Comparison of ENCODE assay signal across 24 cellular contexts in the genomic region with DNA sequence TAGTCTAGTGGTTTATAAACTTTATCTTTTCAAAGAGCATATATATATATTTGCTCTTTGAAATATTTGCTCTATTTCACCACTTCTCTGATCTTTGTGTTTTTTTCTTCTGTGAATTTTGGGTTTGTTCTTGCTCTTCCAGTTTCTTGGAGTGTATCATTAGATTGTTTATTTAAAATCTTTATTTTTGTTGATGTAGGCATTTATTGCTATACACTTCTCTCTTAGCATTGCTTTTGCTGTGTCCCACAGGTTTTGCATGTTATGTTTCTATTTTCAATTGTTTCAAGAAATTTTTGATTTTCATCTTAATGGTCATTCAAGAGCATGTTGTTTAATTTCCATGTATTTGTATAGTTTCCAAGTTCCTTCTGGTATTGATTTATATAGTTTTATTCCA.
DNase-seq lines count a peak whose midpoint lies in the region; ATAC-seq, FAIRE-seq and TF ChIP-seq lines count a peak whose summit lies in the region.
"Had no signal": no experiment of that assay in that cellular context is flagged by ENCODE, and none has a peak within 500 bp of the region (broad histone marks: within the 10 kb centered on the region; RNA-seq: fewer than 3 reads in every experiment).

No MANE protein-coding gene starts in this region.

- H3K27me3 ChIP-seq in HepG2 (ENCODE audit: control insufficient read depth in 1 of 2, insufficient read depth in 2 of 2, low read length in 2 of 2) = no peaks in the 10 kb centered on the region
- H3K27me3 ChIP-seq in right lobe of liver = no peaks in the 10 kb centered on the region
- H3K27me3 ChIP-seq in K562 (ENCODE audit: control insufficient read depth in 2 of 2, insufficient read depth in 2 of 2, low read length in 2 of 2) = no peaks in the 10 kb centered on the region
- H3K27me3 ChIP-seq: BLaER1 had no signal

- H3K9me1 ChIP-seq in K562 (ENCODE audit: control insufficient read depth, insufficient read depth, low read length) = no peaks in the 10 kb centered on the region

- ATAC-seq in HepG2 (no peak), right lobe of liver (no peak), K562 (no peak)
- ATAC-seq: GM12878 had no signal

- H3K36me3 ChIP-seq in HepG2 (replicated peaks in 1 of 2; ENCODE audit: control insufficient read depth in 1 of 2, insufficient read depth in 2 of 2, low read length in 2 of 2) = no peaks in the 10 kb centered on the region
- no peaks in the 10 kb centered on the region for H3K36me3 ChIP-seq in right lobe of liver
- no peaks in the 10 kb centered on the region for H3K36me3 ChIP-seq in K562 (ENCODE audit: control insufficient read depth, insufficient read depth, low read length)
- H3K36me3 ChIP-seq: BE2C, BLaER1 had no signal

- no peak overlapping the region for H2AFZ ChIP-seq in HepG2 (ENCODE audit: low read length)
- H2AFZ ChIP-seq in K562 (ENCODE audit: low read depth, low read length) = no peak overlapping the region

- no peak overlapping the region for H3K4me2 ChIP-seq in HepG2 (ENCODE audit: low read depth, low read length)
- no peak overlapping the region for H3K4me2 ChIP-seq in K562 (ENCODE audit: insufficient read depth, low read length)
- H3K4me2 ChIP-seq: BLaER1 had no signal

- H4K20me1 ChIP-seq in HepG2 (ENCODE audit: insufficient read depth, low read length) (no peaks in the 10 kb centered on the region), K562 (replicated peaks; ENCODE audit: control insufficient read depth, insufficient read depth, low read length) (no peaks in the 10 kb centered on the region)
- H4K20me1 ChIP-seq: BLaER1 had no signal

- TF ChIP-seq POLR2A in HepG2 (IDR thresholded peaks at IDR 0.05; ENCODE audit: insufficient read depth in 1 of 2, low read depth in 2 of 2, low read length in 2 of 2) (no peak), right lobe of liver (IDR thresholded peaks at IDR 0.05) (no peak), K562 (conservative IDR thresholded peaks at IDR 0.05) (no peak)

- no peak overlapping the region for H3K27ac ChIP-seq in HepG2 (ENCODE audit: extremely low read length, insufficient read depth, low read length)
- no peak overlapping the region for H3K27ac ChIP-seq in right lobe of liver
- H3K27ac ChIP-seq in K562 (ENCODE audit: extremely low read depth, low read depth, low read length) = no peak overlapping the region
- H3K27ac ChIP-seq: 22Rv1, BLaER1 had no signal

- H3K9ac ChIP-seq in HepG2 (ENCODE audit: insufficient read depth, low read depth, low read length) (no peak overlapping the region), K562 (ENCODE audit: insufficient read depth in 1 of 2, low read depth in 2 of 2, low read length in 2 of 2) (no peak overlapping the region)
- H3K9ac ChIP-seq: BLaER1 had no signal

- no peak for TF ChIP-seq CTCF in HepG2 (CRISPR knock-in tag; IDR thresholded peaks at IDR 0.05)
- TF ChIP-seq CTCF in right lobe of liver (IDR thresholded peaks at IDR 0.05) = no peak
- TF ChIP-seq CTCF in K562 (IDR thresholded peaks at IDR 0.05 in 2 of 3, conservative IDR thresholded peaks at IDR 0.05 in 1 of 3; ENCODE audit: insufficient read depth in 2 of 3, low read depth in 1 of 3, low read length in 3 of 3) = no peak

- H3K9me3 ChIP-seq in HepG2 (ENCODE audit: low read length) (no peaks in the 10 kb centered on the region), right lobe of liver (peaks cover 0 to 7% (median 0%) of the 10 kb centered on the region in 4 donors), K562 (replicated peaks; ENCODE audit: control insufficient read depth, insufficient read depth, low read depth, low read length) (no peaks in the 10 kb centered on the region)
- H3K9me3 ChIP-seq: BE2C had no signal

- BruUV-seq in HepG2 (replicated peaks; lab: Mats Ljungman, UMichigan) = no TSS peak
- BruUV-seq in K562 (replicated peaks; lab: Mats Ljungman, UMichigan) = no TSS peak

- intact Hi-C loops in HepG2 (cut with micrococcal nuclease; ENCODE audit: unreplicated experiment) = loop anchor here (5.0 kb wide), 1 partner anchor 1988 kb away; no protein-coding TSS in a partner anchor
- intact Hi-C loops in right lobe of liver (cut with DNase I) = no loop called here
- intact Hi-C loops in K562 (cut with micrococcal nuclease) = no loop called here

- POLR2A ChIA-PET in HepG2 (lab: Yijun Ruan, JAX) = no interaction called here
- POLR2A ChIA-PET in K562 (lab: Yijun Ruan, JAX) = no interaction called here

- in situ Hi-C loops in HepG2 (cut with HindIII; ENCODE audit: extremely low pct_ligation_motif_present, low pct_unique_long_range_greater_than_20kb) = no loop called here
- in situ Hi-C loops in K562 (cut with MboI) = no loop called here

- no peak overlapping the region for H3K4me3 ChIP-seq in HepG2 (replicated peaks in 1 of 3; ENCODE audit: insufficient read depth in 1 of 3, low read depth in 2 of 3, low read length in 3 of 3)
- no peak overlapping the region for H3K4me3 ChIP-seq in right lobe of liver
- H3K4me3 ChIP-seq in K562 = no peak overlapping the region
- H3K4me3 ChIP-seq: BLaER1, GM12878 had no signal

- no peak for DNase-seq in HepG2 (ENCODE audit: low spot score)
- DNase-seq in right lobe of liver = no peak
- no peak for DNase-seq in K562 (ENCODE audit: extremely low read depth in 1 of 4, low spot score in 3 of 4)
- DNase-seq in activated CD4-positive, CD25-positive, alpha-beta regulatory T cell treated with anti-CD3 and anti-CD28 coated beads, Interleukin-2, amount 50 U/mL, for 72 hours = no peak
- no peak for DNase-seq in NCI-H748 (lab: John Stamatoyannopoulos, UW; ENCODE audit: unreplicated experiment)
- DNase-seq: ACHN; BE2C; C1 segment of cervical spinal cord; CD4-positive, alpha-beta memory T cell; CD4-positive, CD25-positive, alpha-beta regulatory T cell; CD8-positive, alpha-beta memory T cell; COR-L47; DMS 273 treated with DMSO at 0.1 percent for 48 hours; DMS153; DMS53; DMS79; DND-41; EL; GDM1 had no signal

- no peak for TF ChIP-seq EP300 in HepG2 (IDR thresholded peaks at IDR 0.05; ENCODE audit: low read depth in 2 of 2, low read length in 2 of 2)
- TF ChIP-seq EP300 in HepG2 (CRISPR knock-in tag; IDR thresholded peaks at IDR 0.05; ENCODE audit: borderline replicate concordance) = no peak
- TF ChIP-seq EP300 in K562 (IDR thresholded peaks at IDR 0.05; ENCODE audit: low read length) = no peak

- CTCF ChIA-PET in HepG2 (lab: Yijun Ruan, JAX; ENCODE audit: low intra/inter-chr PET ratio, low total read pairs) (no interaction called here), K562 (lab: Yijun Ruan, JAX; ENCODE audit: low intra/inter-chr PET ratio) (no interaction called here)

- FAIRE-seq in HepG2 (lab: Jason Lieb, UNC) (no peak), K562 (lab: Jason Lieb, UNC) (no peak)
- FAIRE-seq: GM12878, GM12892, GM18507 had no signal

- no peaks in the 10 kb centered on the region for H3K4me1 ChIP-seq in HepG2 (ENCODE audit: insufficient read depth, low read length)
- no peaks in the 10 kb centered on the region for H3K4me1 ChIP-seq in right lobe of liver
- H3K4me1 ChIP-seq in K562 (replicated peaks in 1 of 2; ENCODE audit: control insufficient read depth in 2 of 2, insufficient read depth in 2 of 2, low read length in 2 of 2) = no peaks in the 10 kb centered on the region
- H3K4me1 ChIP-seq: BE2C, BLaER1 had no signal

- H3K79me2 ChIP-seq in HepG2 (ENCODE audit: insufficient read depth, low read length) (no peaks in the 10 kb centered on the region), K562 (ENCODE audit: control insufficient read depth, insufficient read depth, low read length) (no peaks in the 10 kb centered on the region)

- TF ChIP-seq RAD21 in HepG2 (CRISPR knock-in tag; IDR thresholded peaks at IDR 0.05) (no peak), K562 (CRISPR knock-in tag; conservative IDR thresholded peaks at IDR 0.05 in 1 of 2, IDR thresholded peaks at IDR 0.05 in 1 of 2) (no peak)

TF ChIP-seq in HepG2, 621 proteins besides CTCF, POLR2A, EP300 and RAD21 (continues in another document):
- TF ChIP-seq, protein P1, sequence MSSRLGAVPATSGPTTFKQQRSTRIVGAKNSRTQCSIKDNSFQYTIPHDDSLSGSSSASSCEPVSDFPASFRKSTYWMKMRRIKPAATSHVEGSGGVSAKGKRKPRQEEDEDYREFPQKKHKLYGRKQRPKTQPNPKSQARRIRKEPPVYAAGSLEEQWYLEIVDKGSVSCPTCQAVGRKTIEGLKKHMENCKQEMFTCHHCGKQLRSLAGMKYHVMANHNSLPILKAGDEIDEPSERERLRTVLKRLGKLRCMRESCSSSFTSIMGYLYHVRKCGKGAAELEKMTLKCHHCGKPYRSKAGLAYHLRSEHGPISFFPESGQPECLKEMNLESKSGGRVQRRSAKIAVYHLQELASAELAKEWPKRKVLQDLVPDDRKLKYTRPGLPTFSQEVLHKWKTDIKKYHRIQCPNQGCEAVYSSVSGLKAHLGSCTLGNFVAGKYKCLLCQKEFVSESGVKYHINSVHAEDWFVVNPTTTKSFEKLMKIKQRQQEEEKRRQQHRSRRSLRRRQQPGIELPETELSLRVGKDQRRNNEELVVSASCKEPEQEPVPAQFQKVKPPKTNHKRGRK (CRISPR knock-in tag; IDR thresholded peaks at IDR 0.05) = no peak

TF ChIP-seq in K562, 482 proteins besides CTCF, POLR2A, EP300 and RAD21:
- TF ChIP-seq SNRNP70 (optimal IDR thresholded peaks at IDR 0.05; ENCODE audit: low read depth, low read length) (no peak), ZNF316 (IDR thresholded peaks at IDR 0.05) (0 out of 2 replicates have a peak, but pooled peaks have one; percentile 6), NFRKB (IDR thresholded peaks at IDR 0.05; ENCODE audit: low read depth) (no peak)

Comparison
In these comparisons a context has a peak if more than half of its experiments do, and no peak if none do; other contexts are left out.
1. Of the 241 proteins assayed by ChIP-seq in both HepG2 and K562: peak only in HepG2: E2F1, MAFF and MAFK; only in K562: none; in both: none; in neither: 238.